1 cellular context compared by ENCODE assay signal in the genomic region with DNA sequence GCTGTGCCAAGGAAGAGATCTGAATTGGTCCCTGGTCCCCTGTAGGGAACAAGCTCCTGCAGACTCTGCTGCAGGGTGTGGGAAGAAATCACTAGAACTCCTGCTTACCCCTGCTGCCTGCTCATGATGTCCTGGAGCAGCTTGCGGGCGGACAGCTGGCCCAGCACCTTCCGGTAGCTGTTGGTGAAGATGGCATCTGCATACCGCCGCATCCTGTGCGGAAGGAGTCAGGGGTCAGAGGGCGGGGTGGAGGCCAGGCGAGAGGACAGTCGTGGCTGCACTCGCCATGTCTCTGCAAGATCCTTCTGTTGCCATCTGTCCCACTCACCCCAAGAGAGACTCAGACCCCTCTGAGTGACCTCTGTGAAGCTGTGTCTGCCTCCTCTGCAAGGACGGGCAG.
TF ChIP-seq lines count a peak whose summit lies in the region.

No MANE protein-coding gene starts in this region.

TF ChIP-seq in H1, 55 proteins besides CTCF, POLR2A, EP300 and RAD21:
- TF ChIP-seq GABPA (IDR thresholded peaks at IDR 0.05; ENCODE audit: borderline replicate concordance, insufficient read depth, low read length) (no peak), KDM1A (IDR thresholded peaks at IDR 0.05; ENCODE audit: borderline replicate concordance, low read length) (no peak), CEBPB (IDR thresholded peaks at IDR 0.05; ENCODE audit: low read depth, low read length) (no peak), POLR2AphosphoS5 (IDR thresholded peaks at IDR 0.05; ENCODE audit: low read depth, low read length) (no peak), RBBP5 (IDR thresholded peaks at IDR 0.05; ENCODE audit: borderline replicate concordance, low read depth, low read length) (no peak), ATF3 (IDR thresholded peaks at IDR 0.05; ENCODE audit: insufficient read depth, low read depth, low read length) (no peak), MAFK (IDR thresholded peaks at IDR 0.05; ENCODE audit: low read depth, low read length) (no peak), FOSL1 (IDR thresholded peaks at IDR 0.05; ENCODE audit: insufficient read depth, low read depth, low read length) (no peak), YY1 (IDR thresholded peaks at IDR 0.05; ENCODE audit: low read depth, low read length) (no peak), PHF8 (conservative IDR thresholded peaks at IDR 0.05; ENCODE audit: low read depth, low read length) (no peak), TAF7 (optimal IDR thresholded peaks at IDR 0.05; ENCODE audit: borderline replicate concordance, low read depth, low read length) (no peak), SIX5 (IDR thresholded peaks at IDR 0.05; ENCODE audit: low read depth, low read length) (no peak), RFX5 (IDR thresholded peaks at IDR 0.05; ENCODE audit: borderline replicate concordance, low read depth, low read length) (no peak), KDM5A (IDR thresholded peaks at IDR 0.05; ENCODE audit: low read length) (no peak), JUN (IDR thresholded peaks at IDR 0.05; ENCODE audit: low read depth, low read length) (no peak), E2F6 (IDR thresholded peaks at IDR 0.05) (no peak), SP2 (IDR thresholded peaks at IDR 0.05; ENCODE audit: low read length) (no peak), TEAD4 (IDR thresholded peaks at IDR 0.05; ENCODE audit: low read depth, low read length) (no peak)
- TF ChIP-seq, protein P1, sequence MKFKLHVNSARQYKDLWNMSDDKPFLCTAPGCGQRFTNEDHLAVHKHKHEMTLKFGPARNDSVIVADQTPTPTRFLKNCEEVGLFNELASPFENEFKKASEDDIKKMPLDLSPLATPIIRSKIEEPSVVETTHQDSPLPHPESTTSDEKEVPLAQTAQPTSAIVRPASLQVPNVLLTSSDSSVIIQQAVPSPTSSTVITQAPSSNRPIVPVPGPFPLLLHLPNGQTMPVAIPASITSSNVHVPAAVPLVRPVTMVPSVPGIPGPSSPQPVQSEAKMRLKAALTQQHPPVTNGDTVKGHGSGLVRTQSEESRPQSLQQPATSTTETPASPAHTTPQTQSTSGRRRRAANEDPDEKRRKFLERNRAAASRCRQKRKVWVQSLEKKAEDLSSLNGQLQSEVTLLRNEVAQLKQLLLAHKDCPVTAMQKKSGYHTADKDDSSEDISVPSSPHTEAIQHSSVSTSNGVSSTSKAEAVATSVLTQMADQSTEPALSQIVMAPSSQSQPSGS (IDR thresholded peaks at IDR 0.05; ENCODE audit: low read length) = no peak
